18 cellular contexts compared by ENCODE assay signal in the genomic region with DNA sequence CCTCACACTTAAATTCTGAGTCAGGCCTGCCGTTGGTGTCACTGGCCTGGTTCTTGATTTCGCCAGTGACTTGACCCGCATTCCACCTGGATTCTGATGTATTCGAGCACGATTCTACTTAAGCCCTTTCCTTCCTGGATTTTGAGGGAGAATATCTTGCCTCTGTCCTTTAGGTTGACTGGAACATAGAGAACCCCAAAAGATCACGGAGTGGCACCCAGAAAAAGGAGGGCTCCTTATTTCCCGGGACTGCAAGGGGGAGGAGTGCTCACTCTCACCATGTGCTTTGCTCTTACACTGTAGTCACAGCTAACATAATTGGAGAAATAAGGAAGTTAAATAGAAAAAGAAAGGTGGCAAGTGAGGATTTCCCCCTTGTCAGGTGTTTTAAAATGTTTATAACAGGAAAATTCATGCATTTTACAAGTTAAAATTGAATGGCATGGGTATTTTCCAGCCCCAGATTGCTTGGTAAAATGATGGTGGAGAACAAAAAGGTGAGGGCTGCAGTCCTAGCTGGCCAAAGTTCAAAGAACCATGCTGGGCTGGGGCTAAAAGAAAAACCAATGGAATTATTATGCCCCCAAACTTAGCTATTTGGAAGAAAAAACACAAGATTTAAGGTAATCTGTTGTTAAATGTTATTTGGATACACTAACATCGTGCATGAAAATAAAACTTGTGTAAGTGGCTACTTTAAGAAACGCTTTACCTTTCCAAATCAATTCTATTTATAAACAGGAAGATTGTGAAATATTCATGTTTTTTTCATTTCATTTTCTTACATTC. TPM values are rescaled to one million over a fixed set of nuclear protein-coding genes. Genes with fewer than 3 reads are reported as not detected.
DNase-seq lines count a peak whose midpoint lies in the region; ATAC-seq, FAIRE-seq and TF ChIP-seq lines count a peak whose summit lies in the region.
"Had no signal": no experiment of that assay in that cellular context is flagged by ENCODE, and none has a peak within 500 bp of the region (broad histone marks: within the 10 kb centered on the region; RNA-seq: fewer than 3 reads in every experiment).

No MANE protein-coding gene starts in this region.

- peak overlapping the region; percentile 27 to 83 for H3K27ac ChIP-seq in esophagus (ENCODE audit: low read depth in 2 of 2, low read length in 1 of 2)
- H3K27ac ChIP-seq in prostate gland, result peak overlapping the region; percentile 96
- no peak overlapping the region for H3K27ac ChIP-seq in adrenal gland
- no peak overlapping the region for H3K27ac ChIP-seq in CD4-positive, alpha-beta T cell (ENCODE audit: low read depth, low read length)
- H3K27ac ChIP-seq: BLaER1 treated with 17β-estradiol and CSF1 and Interleukin-3, amounts not matched to agents 10 nM and 100 nM; coronary artery; pancreas had no signal

- intact Hi-C loops in prostate gland (cut with DNase I), result no loop called here
- intact Hi-C loops in adrenal gland (cut with DNase I), result no loop called here
- intact Hi-C loops in CD4-positive, alpha-beta T cell (cut with DNase I, micrococcal nuclease), result no loop called here

- H3K4me3 ChIP-seq in esophagus (ENCODE audit: low read depth in 1 of 2, low read length in 2 of 2), result peak overlapping the region in 1 of 2 donors; percentile 7
- peak overlapping the region in 1 of 2 donors; percentile 63 for H3K4me3 ChIP-seq in prostate gland
- no peak overlapping the region for H3K4me3 ChIP-seq in adrenal gland
- H3K4me3 ChIP-seq: BLaER1 treated with 17β-estradiol and CSF1 and Interleukin-3, amounts not matched to agents 10 nM and 100 nM; coronary artery; pancreas had no signal

- no peak for TF ChIP-seq POLR2A in prostate gland (IDR thresholded peaks at IDR 0.05)
- TF ChIP-seq POLR2A in adrenal gland (IDR thresholded peaks at IDR 0.05), result no peak

- ATAC-seq in HG03571 (IDR thresholded peaks at IDR 0.05; ENCODE audit: unreplicated experiment), result no peak
- no peak for ATAC-seq in CD4-positive, alpha-beta T cell (ENCODE audit: poor library complexity)
- ATAC-seq: pancreas had no signal

- H3K36me3 ChIP-seq in esophagus (ENCODE audit: control insufficient read depth in 2 of 2, insufficient read depth in 2 of 2, low read length in 1 of 2) (peaks cover 0 to 2% of the 10 kb centered on the region in 2 donors), prostate gland (no peaks in the 10 kb centered on the region), adrenal gland (replicated peaks in 1 of 2) (no peaks in the 10 kb centered on the region)
- H3K36me3 ChIP-seq: BLaER1 treated with 17β-estradiol and CSF1 and Interleukin-3, amounts not matched to agents 10 nM and 100 nM; pancreas had no signal

- H3K27me3 ChIP-seq in esophagus (ENCODE audit: control insufficient read depth in 1 of 2, insufficient read depth in 2 of 2, low read length in 2 of 2) (no peaks in the 10 kb centered on the region), prostate gland (replicated peaks; ENCODE audit: insufficient read depth) (no peaks in the 10 kb centered on the region), adrenal gland (peaks cover 84% of the 10 kb centered on the region)
- peaks cover 82% of the 10 kb centered on the region for H3K27me3 ChIP-seq in CD4-positive, alpha-beta T cell (ENCODE audit: control insufficient read depth, insufficient read depth, low read length)
- H3K27me3 ChIP-seq: BLaER1 treated with 17β-estradiol and CSF1 and Interleukin-3, amounts not matched to agents 10 nM and 100 nM had no signal

- H3K9me3 ChIP-seq in esophagus (ENCODE audit: control insufficient read depth in 2 of 2, insufficient read depth in 1 of 2, low read depth in 1 of 2, low read length in 1 of 2), result no peaks in the 10 kb centered on the region
- H3K9me3 ChIP-seq in prostate gland, result no peaks in the 10 kb centered on the region
- H3K9me3 ChIP-seq in adrenal gland (replicated peaks in 1 of 3), result peaks cover 0 to 6% (median 0%) of the 10 kb centered on the region in 3 donors
- no peaks in the 10 kb centered on the region for H3K9me3 ChIP-seq in CD4-positive, alpha-beta T cell (ENCODE audit: control insufficient read depth, low read length)

- no peak overlapping the region for H3K27ac Mint-ChIP-seq in CD4-positive, alpha-beta T cell
- H3K27ac Mint-ChIP-seq: activated CD4-positive, alpha-beta memory T cell treated with anti-CD3 and anti-CD28 coated beads, Interleukin-2, amount 10 ng/mL, durations not matched to agents 7 days and 5 days; activated T-helper 1 cell treated with anti-CD3 and anti-CD28 coated beads, Interleukin-12 subunit alpha, Interleukin-12 subunit beta, Interleukin-2, Interleukin-4 antibody, amounts not matched to agents 30 ng/mL and 10 ng/mL and 1 ng/mL, durations not matched to agents 14 hours and 24 hours and 36 hours had no signal

- DNase-seq in NCI-H2196 (lab: John Stamatoyannopoulos, UW; ENCODE audit: unreplicated experiment), result peak; percentile 31
- no peak for DNase-seq in prostate gland (ENCODE audit: low spot score)
- no peak for DNase-seq in adrenal gland
- DNase-seq in NCI-H2227 (lab: John Stamatoyannopoulos, UW; ENCODE audit: unreplicated experiment), result no peak
- DNase-seq in CD4-positive, alpha-beta T cell, result no peak
- DNase-seq: activated CD4-positive, alpha-beta memory T cell treated with anti-CD3 and anti-CD28 coated beads, Interleukin-2, amount 10 ng/mL, durations not matched to agents 7 days and 5 days; amniotic stem cell; NCI-H446; pancreas had no signal

- peak; percentile 69 for FAIRE-seq in G401.6 (lab: Jason Lieb, UNC)
- FAIRE-seq: GM12891 had no signal

- TF ChIP-seq CTCF in prostate gland (IDR thresholded peaks at IDR 0.05) (no peak), adrenal gland (IDR thresholded peaks at IDR 0.05) (no peak)
- no peak for TF ChIP-seq CTCF in CD4-positive, alpha-beta T cell (IDR thresholded peaks at IDR 0.05)

- CTCF ChIA-PET in CD4-positive, alpha-beta T cell (lab: Charles Lee), result no interaction called here

- POLR2A ChIA-PET in CD4-positive, alpha-beta T cell (lab: Charles Lee), result no interaction called here

- H3K36me3 Mint-ChIP-seq in CD4-positive, alpha-beta T cell (ENCODE audit: low read depth), result no peaks in the 10 kb centered on the region

- H3K4me1 ChIP-seq in esophagus (ENCODE audit: control insufficient read depth in 2 of 2, insufficient read depth in 2 of 2, low read length in 1 of 2) (peaks cover 0 to 2% of the 10 kb centered on the region in 2 donors), prostate gland (replicated peaks) (peaks cover 7% of the 10 kb centered on the region), adrenal gland (replicated peaks in 1 of 2) (peaks cover 0 to 7% of the 10 kb centered on the region in 2 donors)
- H3K4me1 ChIP-seq: BLaER1 treated with 17β-estradiol and CSF1 and Interleukin-3, amounts not matched to agents 10 nM and 100 nM had no signal

- H3K9me3 Mint-ChIP-seq in CD4-positive, alpha-beta T cell, result peaks cover 6% of the 10 kb centered on the region
- H3K9me3 Mint-ChIP-seq: activated CD4-positive, alpha-beta memory T cell treated with anti-CD3 and anti-CD28 coated beads, Interleukin-2, amount 10 ng/mL, durations not matched to agents 7 days and 5 days had no signal

- H3K4me1 Mint-ChIP-seq in CD4-positive, alpha-beta T cell (ENCODE audit: low read depth), result no peaks in the 10 kb centered on the region
- H3K4me1 Mint-ChIP-seq: activated CD4-positive, alpha-beta memory T cell treated with anti-CD3 and anti-CD28 coated beads, Interleukin-2, amount 10 ng/mL, durations not matched to agents 7 days and 5 days had no signal

- H3K27me3 Mint-ChIP-seq in CD4-positive, alpha-beta T cell, result peaks cover 77% of the 10 kb centered on the region

- no peak overlapping the region for H3K4me3 Mint-ChIP-seq in CD4-positive, alpha-beta T cell
- H3K4me3 Mint-ChIP-seq: activated CD4-positive, alpha-beta memory T cell treated with anti-CD3 and anti-CD28 coated beads, Interleukin-2, amount 10 ng/mL, durations not matched to agents 7 days and 5 days; activated T-helper 1 cell treated with anti-CD3 and anti-CD28 coated beads, Interleukin-12 subunit alpha, Interleukin-12 subunit beta, Interleukin-2, Interleukin-4 antibody, amounts not matched to agents 30 ng/mL and 10 ng/mL and 1 ng/mL, durations not matched to agents 14 hours and 24 hours and 36 hours had no signal

- 10 to 12% methylated on average over 9 of the region's 9 CpGs for WGBS in esophagus, 2 donors
- 6% methylated on average over 9 of the region's 9 CpGs for WGBS in prostate gland
- WGBS in adrenal gland, 4 donors, result 17 to 20% (median 18%) methylated on average over 9 of the region's 9 CpGs

RNA-seq across cellular contexts. Expression of a gene that starts 8.9 kb away (rescaled TPM):
- polyA plus RNA-seq in esophagus, result 10 to 100 TPM in 1 of 2 donors, 1 to 10 TPM in 1; 9.5 to 10.1 TPM
- total RNA-seq in prostate gland, result 100 to 1,000 TPM; 186 to 656 TPM
- 1 to 10 TPM in 2 of 8 donors, under 1 TPM in 5, not detected in 1; 0.13 to 3.0 (median 0.63) TPM for total RNA-seq in adrenal gland
- under 1 TPM; 0.03 to 0.15 (median 0.08) TPM for polyA plus RNA-seq in adrenal gland
- total RNA-seq in CD4-positive, alpha-beta T cell, result not detected
- total RNA-seq: activated CD4-positive, alpha-beta memory T cell treated with anti-CD3 and anti-CD28 coated beads, Interleukin-2, amount 10 ng/mL, durations not matched to agents 7 days and 5 days; M059J had no signal

RNA-seq across cellular contexts. Expression of a gene that starts 9.3 kb away (rescaled TPM):
- polyA plus RNA-seq in esophagus, result 1 to 10 TPM in 1 of 2 donors, under 1 TPM in 1; 0.27 to 2.4 TPM
- total RNA-seq in prostate gland, result 10 to 100 TPM; 88.2 to 89.8 TPM
- total RNA-seq in adrenal gland, result not detected
- not detected for polyA plus RNA-seq in adrenal gland
- not detected for total RNA-seq in CD4-positive, alpha-beta T cell
- total RNA-seq: activated CD4-positive, alpha-beta memory T cell treated with anti-CD3 and anti-CD28 coated beads, Interleukin-2, amount 10 ng/mL, durations not matched to agents 7 days and 5 days; activated T-helper 1 cell treated with anti-CD3 and anti-CD28 coated beads, Interleukin-12 subunit alpha, Interleukin-12 subunit beta, Interleukin-2, Interleukin-4 antibody, amounts not matched to agents 30 ng/mL and 10 ng/mL and 1 ng/mL, durations not matched to agents 14 hours and 24 hours and 36 hours; HT1080; M059J had no signal

Comparison
In these comparisons a context has a peak if more than half of its experiments do, and no peak if none do; other contexts are left out.
1. H3K27ac ChIP-seq: peak in esophagus (2 of 2) and prostate gland (2 of 2); none in adrenal gland (0 of 5) and CD4-positive, alpha-beta T cell (single experiment).
2. RNA of a gene that starts 8.9 kb away (total RNA-seq): 186 to 656 TPM in prostate gland; 0.13 to 3.0 TPM in adrenal gland and not detected in CD4-positive, alpha-beta T cell; every median in the first group is over 10 times any median in the second.
3. RNA of a gene that starts 9.3 kb away (total RNA-seq): 88.2 to 89.8 TPM in prostate gland; not detected in adrenal gland and not detected in CD4-positive, alpha-beta T cell; every median in the first group is over 10 times any median in the second.